In genomic region chr2:98269274-98269673, GRCh38 we compare ENCODE assay signal across 9 cellular contexts.
DNase-seq lines count a peak whose midpoint lies in the region; ATAC-seq and TF ChIP-seq lines count a peak whose summit lies in the region.
"Had no signal": no experiment of that assay in that cellular context is flagged by ENCODE, and none has a peak within 500 bp of the region (broad histone marks: within the 10 kb centered on the region; RNA-seq: fewer than 3 reads in every experiment).

No MANE protein-coding gene starts in this region.

- DNase-seq in AML-193 (lab: John Stamatoyannopoulos, UW): peak; percentile 18 to 56
- DNase-seq in NCI-H82 treated with DMSO at 0.1 percent for 48 hours (lab: John Stamatoyannopoulos, UW; ENCODE audit: unreplicated experiment): peak; percentile 51
- peak; percentile 81 for DNase-seq in choroid plexus epithelial cell (ENCODE audit: low read depth)
- no peak for DNase-seq in mesothelial cell of epicardium (ENCODE audit: low spot score in 2 of 2, unreplicated experiment in 2 of 2)

- TF ChIP-seq CTCF in GM12875 (IDR thresholded peaks at IDR 0.05; ENCODE audit: borderline replicate concordance, insufficient read depth, low read depth, low read length) (peak; percentile 70; the same call in 1 of the 2 replicates), choroid plexus epithelial cell (conservative IDR thresholded peaks at IDR 0.05; ENCODE audit: low read depth, low read length) (peak; percentile 85), mesothelial cell of epicardium (IDR thresholded peaks at IDR 0.05; ENCODE audit: unreplicated experiment) (peak; percentile 80)

- H3K9me3 Mint-ChIP-seq in mesothelial cell of epicardium: peaks cover 6% of the 10 kb centered on the region

- H3K27ac Mint-ChIP-seq in mesothelial cell of epicardium: no peak overlapping the region
- H3K27ac Mint-ChIP-seq: IgD-negative memory B cell had no signal

- no peak for ATAC-seq in GM18498 (IDR thresholded peaks at IDR 0.05; ENCODE audit: unreplicated experiment)
- ATAC-seq in HG02759 (IDR thresholded peaks at IDR 0.05; ENCODE audit: unreplicated experiment): no peak
- no peak for ATAC-seq in GM21825 (IDR thresholded peaks at IDR 0.05; ENCODE audit: unreplicated experiment)

- H3K4me3 Mint-ChIP-seq in mesothelial cell of epicardium: no peak overlapping the region
- H3K4me3 Mint-ChIP-seq: IgD-negative memory B cell had no signal

- H3K4me3 ChIP-seq in GM12875 (ENCODE audit: low read depth, low read length) (no peak overlapping the region), choroid plexus epithelial cell (ENCODE audit: low read depth, low read length) (no peak overlapping the region)

- no peaks in the 10 kb centered on the region for H3K27me3 Mint-ChIP-seq in mesothelial cell of epicardium (ENCODE audit: low read depth)

- no peaks in the 10 kb centered on the region for H3K36me3 Mint-ChIP-seq in mesothelial cell of epicardium

- H3K4me1 Mint-ChIP-seq in mesothelial cell of epicardium: no peaks in the 10 kb centered on the region
- H3K4me1 Mint-ChIP-seq: IgD-negative memory B cell had no signal

Comparison
In these comparisons a context has a peak if more than half of its experiments do, and no peak if none do; other contexts are left out.
1. DNase-seq: peak in AML-193 (2 of 2), NCI-H82 treated with DMSO at 0.1 percent for 48 hours (single experiment) and choroid plexus epithelial cell (single experiment); none in mesothelial cell of epicardium (0 of 2).
2. Peak in every context shown above with its lines, with median percentiles within 50 percentile points of each other: CTCF ChIP-seq.